15 cellular contexts compared by ENCODE assay signal in genomic region chr3:146638718-146639117, GRCh38. TPM values are rescaled to one million over a fixed set of nuclear protein-coding genes. Genes with fewer than 3 reads are reported as not detected.
DNase-seq lines count a peak whose midpoint lies in the region; ATAC-seq and TF ChIP-seq lines count a peak whose summit lies in the region.
"Had no signal": no experiment of that assay in that cellular context is flagged by ENCODE, and none has a peak within 500 bp of the region (broad histone marks: within the 10 kb centered on the region; RNA-seq: fewer than 3 reads in every experiment).

No MANE protein-coding gene starts in this region.

- H3K4me1 ChIP-seq in osteoblast (ENCODE audit: insufficient read depth, low read length): no peaks in the 10 kb centered on the region
- H3K4me1 ChIP-seq: BLaER1 had no signal

- TF ChIP-seq CTCF in cardiac fibroblast (IDR thresholded peaks at IDR 0.05; ENCODE audit: low read depth, low read length) (peak; percentile 50), osteoblast (IDR thresholded peaks at IDR 0.05; ENCODE audit: extremely low read depth, low read depth, low read length) (peak; percentile 61)

- H3K27me3 ChIP-seq in osteoblast (ENCODE audit: insufficient read depth, low read length): no peaks in the 10 kb centered on the region
- H3K27me3 ChIP-seq: BLaER1 had no signal

- in situ Hi-C loops in KBM-7 (cut with MboI; ENCODE audit: low pct_unique_long_range_greater_than_20kb, low sequenced_read_pairs): no loop called here

- no peak for ATAC-seq in GM18519 (IDR thresholded peaks at IDR 0.05; ENCODE audit: low FRiP score, unreplicated experiment)
- ATAC-seq: T-cell had no signal

- H2AFZ ChIP-seq in osteoblast (ENCODE audit: low read length): no peak overlapping the region

- no peaks in the 10 kb centered on the region for H3K79me2 ChIP-seq in osteoblast (ENCODE audit: insufficient read depth, low read length)

- no peak overlapping the region for H3K27ac ChIP-seq in osteoblast (ENCODE audit: low read depth, low read length)
- H3K27ac ChIP-seq: BLaER1, coronary artery had no signal

- H3K36me3 ChIP-seq in osteoblast (ENCODE audit: insufficient read depth, low read length): no peaks in the 10 kb centered on the region
- H3K36me3 ChIP-seq: BLaER1 had no signal

- no peak overlapping the region for H3K4me3 ChIP-seq in cardiac fibroblast (replicated peaks in 1 of 2; ENCODE audit: low read depth in 2 of 2, low read length in 2 of 2)
- no peak overlapping the region for H3K4me3 ChIP-seq in osteoblast (ENCODE audit: insufficient read depth, low read length)
- H3K4me3 ChIP-seq: BLaER1, coronary artery had no signal

- H3K4me2 ChIP-seq in osteoblast (ENCODE audit: insufficient read depth, low read length): no peak overlapping the region
- H3K4me2 ChIP-seq: BLaER1 had no signal

- DNase-seq in NCI-H1694 treated with DMSO at 0.1 percent for 48 hours (lab: John Stamatoyannopoulos, UW) (peak; percentile 13), NCI-H1694 (lab: John Stamatoyannopoulos, UW) (no peak), KBM-7 (peak; percentile 14), cardiac fibroblast (ENCODE audit: low read depth in 2 of 2) (no peak), osteoblast (ENCODE audit: insufficient read length, low spot score, missing footprints) (no peak), NCI-H146 treated with DMSO at 0.1 percent for 48 hours (lab: John Stamatoyannopoulos, UW; ENCODE audit: unreplicated experiment) (no peak), DMS 273 (lab: John Stamatoyannopoulos, UW; ENCODE audit: unreplicated experiment) (no peak)
- DNase-seq: activated CD8-positive, alpha-beta memory T cell treated with anti-CD3 and anti-CD28 coated beads, Interleukin-2, amount 50 U/mL, for 48 hours; NCI-H146; T-cell had no signal

- H4K20me1 ChIP-seq in osteoblast (ENCODE audit: insufficient read depth, low read length): no peaks in the 10 kb centered on the region
- H4K20me1 ChIP-seq: BLaER1 had no signal

- no peaks in the 10 kb centered on the region for H3K9me3 ChIP-seq in osteoblast (ENCODE audit: low read depth, low read length)
- H3K9me3 ChIP-seq: BLaER1 had no signal

RNA-seq across cellular contexts. Expression of gene PLSCR5, which starts 33.6 kb away (rescaled TPM):
- total RNA-seq in osteoblast: not detected in 2 replicates
- total RNA-seq: H4, T-cell, urinary bladder had no signal

Comparison
In these comparisons a context has a peak if more than half of its experiments do, and no peak if none do; other contexts are left out.
1. DNase-seq: peak in NCI-H1694 treated with DMSO at 0.1 percent for 48 hours (single experiment) and KBM-7 (single experiment); none in NCI-H1694 (single experiment), cardiac fibroblast (0 of 2), osteoblast (single experiment), NCI-H146 treated with DMSO at 0.1 percent for 48 hours (single experiment) and DMS 273 (single experiment).